ENCODE assay signal across 8 cellular contexts in genomic region chr12:122123051-122123760, GRCh38. TPM values are rescaled to one million over a fixed set of nuclear protein-coding genes. Genes with fewer than 3 reads are reported as not detected.
DNase-seq lines count a peak whose midpoint lies in the region; ATAC-seq and TF ChIP-seq lines count a peak whose summit lies in the region.

No MANE protein-coding gene starts in this region.

- CTCF ChIA-PET in T-cell (lab: Charles Lee) = interaction anchor here (0.6 to 3.3 kb wide), 12 partner anchors 22 to 1235 kb away, joined by 3 to 23 read pairs (median 4); partner anchors contain the start of gene CFAP251 (in 1 of the 2)

- no peaks in the 10 kb centered on the region for H3K9me3 Mint-ChIP-seq in T-cell
- no peaks in the 10 kb centered on the region for H3K9me3 Mint-ChIP-seq in activated naive CD8-positive, alpha-beta T cell treated with anti-CD3 and anti-CD28 coated beads, Interleukin-2, amount 50 U/mL, for 24 hours

- H3K36me3 ChIP-seq in MG63 = peaks cover 5% of the 10 kb centered on the region
- peaks cover 7% of the 10 kb centered on the region for H3K36me3 ChIP-seq in left ventricle myocardium inferior

- H3K27me3 Mint-ChIP-seq in T-cell = no peaks in the 10 kb centered on the region
- no peaks in the 10 kb centered on the region for H3K27me3 Mint-ChIP-seq in activated naive CD8-positive, alpha-beta T cell treated with anti-CD3 and anti-CD28 coated beads, Interleukin-2, amount 50 U/mL, for 24 hours

- H3K4me1 ChIP-seq in left ventricle myocardium inferior = peaks cover 65% of the 10 kb centered on the region

- H3K4me3 Mint-ChIP-seq in T-cell = peak overlapping the region; percentile 25 to 61 (median 51)
- H3K4me3 Mint-ChIP-seq in activated naive CD8-positive, alpha-beta T cell treated with anti-CD3 and anti-CD28 coated beads, Interleukin-2, amount 50 U/mL, for 24 hours = peak overlapping the region; percentile 46

- H3K9me3 ChIP-seq in MG63 (no peaks in the 10 kb centered on the region), left ventricle myocardium inferior (replicated peaks) (no peaks in the 10 kb centered on the region)

- DNase-seq in Daoy (ENCODE audit: low read depth) (peak; percentile 66), MG63 (peak; percentile 49), T-cell (peak; percentile 26 to 75 (median 62)), left ventricle myocardium inferior (peak; percentile 44), retina (peak; percentile 90)
- peak; percentile 77 for DNase-seq in activated naive CD8-positive, alpha-beta T cell treated with anti-CD3 and anti-CD28 coated beads, Interleukin-2, amount 50 U/mL, for 24 hours

- POLR2A ChIA-PET in T-cell (lab: Charles Lee) = no interaction called here

- intact Hi-C loops in left ventricle myocardium inferior (cut with micrococcal nuclease) = loop anchor here (2.0 to 10.0 kb wide), 2 partner anchors 68 to 208 kb away; partner anchors contain the start of gene CFAP251

- peaks cover 5% of the 10 kb centered on the region for H3K36me3 Mint-ChIP-seq in T-cell
- H3K36me3 Mint-ChIP-seq in activated naive CD8-positive, alpha-beta T cell treated with anti-CD3 and anti-CD28 coated beads, Interleukin-2, amount 50 U/mL, for 24 hours (ENCODE audit: low read depth) = peaks cover 3% of the 10 kb centered on the region

- peak overlapping the region; percentile 74 to 83 for H3K27ac Mint-ChIP-seq in T-cell
- H3K27ac Mint-ChIP-seq in activated naive CD8-positive, alpha-beta T cell treated with anti-CD3 and anti-CD28 coated beads, Interleukin-2, amount 50 U/mL, for 24 hours = peak overlapping the region; percentile 68

- H3K27me3 ChIP-seq in MG63 = no peaks in the 10 kb centered on the region
- no peaks in the 10 kb centered on the region for H3K27me3 ChIP-seq in left ventricle myocardium inferior (ENCODE audit: low read depth)

- H3K4me1 Mint-ChIP-seq in T-cell = peaks cover 43 to 45% (median 45%) of the 10 kb centered on the region in 3 donors
- peaks cover 48% of the 10 kb centered on the region for H3K4me1 Mint-ChIP-seq in activated naive CD8-positive, alpha-beta T cell treated with anti-CD3 and anti-CD28 coated beads, Interleukin-2, amount 50 U/mL, for 24 hours

- no peak overlapping the region for H3K4me3 ChIP-seq in MG63
- no peak overlapping the region for H3K4me3 ChIP-seq in left ventricle myocardium inferior

- H3K27ac ChIP-seq in left ventricle myocardium inferior (replicated peaks) = peak overlapping the region; percentile 4

- peak; percentile 80 for TF ChIP-seq CTCF in left ventricle myocardium inferior (IDR thresholded peaks at IDR 0.05; ENCODE audit: borderline replicate concordance)

- ATAC-seq in T-cell (replicated peaks in 1 of 4) (peak; percentile 48 to 72 (median 64)), HG02642 (IDR thresholded peaks at IDR 0.05; ENCODE audit: poor library complexity, unreplicated experiment) (no peak), HG03469 (IDR thresholded peaks at IDR 0.05; ENCODE audit: unreplicated experiment) (no peak)
- ATAC-seq in activated naive CD8-positive, alpha-beta T cell treated with anti-CD3 and anti-CD28 coated beads, Interleukin-2, amount 50 U/mL, for 24 hours = peak; percentile 47

RNA-seq across cellular contexts. Expression of gene MLXIP, which starts 44.6 kb away (rescaled TPM):
- 3.4 and 7.1 TPM in 2 replicates for total RNA-seq in Daoy (2014; rRNA removed; shearing (Covaris generic))
- 3.5 and 4.0 TPM in 2 replicates for total RNA-seq in MG63 (2014; rRNA removed; shearing (Covaris generic); ENCODE audit: low replicate concordance)
- total RNA-seq in T-cell (100 to 1,000 TPM in 2 of 5 donors, 10 to 100 TPM in 3; 87.9 to 113 (median 98.3) TPM), left ventricle myocardium inferior (16.7 TPM)

RNA-seq across cellular contexts. Expression of gene IL31, which starts 50.8 kb away (rescaled TPM):
- total RNA-seq in Daoy (2014; rRNA removed; shearing (Covaris generic)) = not detected in 2 replicates
- not detected in 2 replicates for total RNA-seq in MG63 (2014; rRNA removed; shearing (Covaris generic); ENCODE audit: low replicate concordance)
- total RNA-seq in T-cell (not detected), left ventricle myocardium inferior (not detected)

RNA-seq across cellular contexts. Expression of gene LRRC43, which starts 59.7 kb away (rescaled TPM):
- 0.34 TPM in 1 of 2 replicates, not detected in the other for total RNA-seq in Daoy (2014; rRNA removed; shearing (Covaris generic))
- total RNA-seq in MG63 (2014; rRNA removed; shearing (Covaris generic); ENCODE audit: low replicate concordance) = not detected in 2 replicates
- under 1 TPM in 2 of 5 donors, not detected in 3; 0.44 to 0.66 TPM for total RNA-seq in T-cell
- total RNA-seq in left ventricle myocardium inferior = 0.74 TPM

Comparison
In these comparisons a context has a peak if more than half of its experiments do, and no peak if none do; other contexts are left out.
1. ATAC-seq: peak in T-cell (4 of 4) and activated naive CD8-positive, alpha-beta T cell treated with anti-CD3 and anti-CD28 coated beads, Interleukin-2, amount 50 U/mL, for 24 hours (single experiment); none in HG02642 (single experiment) and HG03469 (single experiment).
2. Peak in every context shown above with its lines, with median percentiles within 50 percentile points of each other: DNase-seq.